ENCODE assay signal across 15 cellular contexts in genomic region chr13:110261166-110262081, GRCh38. TPM values are rescaled to one million over a fixed set of nuclear protein-coding genes. Genes with fewer than 3 reads are reported as not detected.
DNase-seq lines count a peak whose midpoint lies in the region; ATAC-seq, FAIRE-seq and TF ChIP-seq lines count a peak whose summit lies in the region.
"Had no signal": no experiment of that assay in that cellular context is flagged by ENCODE, and none has a peak within 500 bp of the region (broad histone marks: within the 10 kb centered on the region; RNA-seq: fewer than 3 reads in every experiment).

No MANE protein-coding gene starts in this region.

- intact Hi-C loops in IMR-90 (cut with micrococcal nuclease) (no loop called here), upper lobe of right lung (cut with DNase I) (no loop called here), OCI-LY7 (cut with micrococcal nuclease; ENCODE audit: unreplicated experiment) (no loop called here)
- intact Hi-C loops in activated naive CD4-positive, alpha-beta T cell treated with anti-CD3 and anti-CD28 coated beads for 36 hours (cut with micrococcal nuclease): no loop called here

- H3K79me1 ChIP-seq in IMR-90 (ENCODE audit: low read depth in 1 of 2, low read length in 2 of 2) (peaks cover 33 to 85% of the 10 kb centered on the region in 2 experiments), H1 (ENCODE audit: low read depth, low read length) (no peaks in the 10 kb centered on the region; the same call in none of the 2 replicates)

- H2AK5ac ChIP-seq in IMR-90 (ENCODE audit: low read depth, low read length) (no peak overlapping the region; the same call in 1 of the 2 replicates), H1 (ENCODE audit: low read depth, low read length) (no peak overlapping the region)

- no peaks in the 10 kb centered on the region for H3K23me2 ChIP-seq in H1 (ENCODE audit: low read depth, low read length)

- H3K56ac ChIP-seq in IMR-90 (ENCODE audit: extremely low read depth, insufficient read depth, low read length): no peak overlapping the region
- no peak overlapping the region for H3K56ac ChIP-seq in H1 (replicated peaks; ENCODE audit: insufficient read length, low read depth, low read length)

- TF ChIP-seq EP300 in H1 (IDR thresholded peaks at IDR 0.05; ENCODE audit: borderline replicate concordance in 1 of 2, low read depth in 2 of 2, low read length in 2 of 2): no peak

- no peak overlapping the region for H2AK9ac ChIP-seq in IMR-90 (replicated peaks; ENCODE audit: low read depth, low read length, poor library complexity)

- BruUV-seq in IMR-90 (replicated peaks; lab: Mats Ljungman, UMichigan) (no TSS peak), OCI-LY7 (replicated peaks; lab: Mats Ljungman, UMichigan) (no TSS peak)

- no peak overlapping the region for H3K9ac ChIP-seq in IMR-90 (ENCODE audit: low read depth, low read length)
- no peak overlapping the region for H3K9ac ChIP-seq in H1 (replicated peaks in 1 of 4; ENCODE audit: extremely low read depth in 1 of 4, low read depth in 3 of 4, low read length in 3 of 4)
- H3K9ac ChIP-seq in muscle layer of colon (ENCODE audit: low read length): no peak overlapping the region

- H2BK120ac ChIP-seq in IMR-90 (ENCODE audit: low read depth, low read length): no peak overlapping the region; the same call in 1 of the 2 replicates
- H2BK120ac ChIP-seq in H1 (replicated peaks; ENCODE audit: low read depth, low read length): no peak overlapping the region

- H3K79me2 ChIP-seq in H1 (ENCODE audit: control insufficient read depth in 1 of 2, insufficient read depth in 2 of 2, low read length in 2 of 2) (peaks cover 0 to 5% of the 10 kb centered on the region in 2 experiments; a peak in 2 of 4 replicates), OCI-LY7 (ENCODE audit: insufficient read depth, low read depth, low read length) (no peaks in the 10 kb centered on the region)

- H2BK20ac ChIP-seq in IMR-90 (ENCODE audit: low read depth, low read length) (no peak overlapping the region; the same call in 1 of the 2 replicates), H1 (ENCODE audit: low read length) (no peak overlapping the region)

- no peak for FAIRE-seq in H1 (lab: Jason Lieb, UNC)
- FAIRE-seq: GM19239 had no signal

- no peaks in the 10 kb centered on the region for H3K36me3 Mint-ChIP-seq in activated naive CD4-positive, alpha-beta T cell treated with anti-CD3 and anti-CD28 coated beads for 36 hours (ENCODE audit: low read depth)

- no peak overlapping the region for H2AFZ ChIP-seq in IMR-90 (replicated peaks; ENCODE audit: low read length, poor library complexity)
- H2AFZ ChIP-seq in H1 (ENCODE audit: low read length): no peak overlapping the region
- H2AFZ ChIP-seq in OCI-LY7 (ENCODE audit: low read length): no peak overlapping the region

- H3K9me2 ChIP-seq in OCI-LY7 (ENCODE audit: insufficient read depth, low read length): no peaks in the 10 kb centered on the region

- DNase-seq in IMR-90 (no peak), H1 (ENCODE audit: low read depth in 1 of 2, low spot score in 2 of 2) (peak in 1 of 2 experiments; percentile 57), upper lobe of right lung (no peak), OCI-LY7 (ENCODE audit: low spot score) (no peak)
- no peak for DNase-seq in activated naive CD4-positive, alpha-beta T cell treated with anti-CD3 and anti-CD28 coated beads for 36 hours
- DNase-seq: activated CD4-positive, alpha-beta T cell treated with anti-CD3 and anti-CD28 coated beads for 4 hours; HFFc6; islet precursor cell; NCI-H2029; stimulated activated CD4-positive, alpha-beta T cell treated with anti-CD3 and anti-CD28 coated beads, Interleukin-2, amount 100 ng/mL, for 24 hours; stimulated activated naive CD8-positive, alpha-beta T cell treated with anti-CD3 and anti-CD28 coated beads, Interleukin-15, Interleukin-2, amounts not matched to agents 100 U/mL and 50 U/mL, for 24 hours; T-helper 1 cell had no signal

- H3K4me1 ChIP-seq in IMR-90 (ENCODE audit: control insufficient read depth, insufficient read depth, low read length) (peaks cover 45% of the 10 kb centered on the region), H1 (replicated peaks in 1 of 4; ENCODE audit: control insufficient read depth in 3 of 4, insufficient read depth in 4 of 4, low read length in 3 of 4) (peaks cover 5 to 20% (median 14%) of the 10 kb centered on the region in 4 experiments), muscle layer of colon (ENCODE audit: insufficient read depth, low read length) (peaks cover 78% of the 10 kb centered on the region), upper lobe of right lung (peaks cover 33% of the 10 kb centered on the region), OCI-LY7 (ENCODE audit: insufficient read depth, low read length, poor library complexity, severe bottlenecking) (no peaks in the 10 kb centered on the region)

- H2BK15ac ChIP-seq in IMR-90 (ENCODE audit: low read depth, low read length) (no peak overlapping the region), H1 (ENCODE audit: low read length) (peak overlapping the region; percentile 10; the same call in 1 of the 2 replicates)

- H3K18ac ChIP-seq in IMR-90 (ENCODE audit: low read depth, low read length) (0 out of 2 replicates have a peak overlapping the region, but pooled peaks have one; percentile 5), H1 (ENCODE audit: extremely low read depth, low read length) (peak overlapping the region; percentile 39; the same call in 1 of the 2 replicates)

- H3K9me1 ChIP-seq in IMR-90 (ENCODE audit: insufficient read depth, low read length): peaks cover 54% of the 10 kb centered on the region

- H3K9me3 Mint-ChIP-seq in activated naive CD4-positive, alpha-beta T cell treated with anti-CD3 and anti-CD28 coated beads for 36 hours: no peaks in the 10 kb centered on the region
- H3K9me3 Mint-ChIP-seq: HFFc6 had no signal

- no peak overlapping the region for H3K4me3 Mint-ChIP-seq in activated naive CD4-positive, alpha-beta T cell treated with anti-CD3 and anti-CD28 coated beads for 36 hours
- H3K4me3 Mint-ChIP-seq: HFFc6 had no signal

- no peaks in the 10 kb centered on the region for H3K4me1 Mint-ChIP-seq in activated naive CD4-positive, alpha-beta T cell treated with anti-CD3 and anti-CD28 coated beads for 36 hours (ENCODE audit: low read depth)

- no peak overlapping the region for H4K91ac ChIP-seq in IMR-90 (ENCODE audit: insufficient read depth, low read depth, low read length)
- H4K91ac ChIP-seq in H1 (replicated peaks; ENCODE audit: insufficient read length, low read length): peak overlapping the region; percentile 16

- no peak overlapping the region for H3K4me3 ChIP-seq in IMR-90 (ENCODE audit: insufficient read depth, low read depth, low read length)
- H3K4me3 ChIP-seq in H1 (ENCODE audit: extremely low read depth in 1 of 4, insufficient read depth in 2 of 4, low read depth in 3 of 4, low read length in 4 of 4): no peak overlapping the region
- H3K4me3 ChIP-seq in muscle layer of colon (ENCODE audit: low read depth in 1 of 2, low read length in 2 of 2): no peak overlapping the region
- H3K4me3 ChIP-seq in upper lobe of right lung: no peak overlapping the region
- no peak overlapping the region for H3K4me3 ChIP-seq in OCI-LY7 (ENCODE audit: low read depth, low read length, poor library complexity, severe bottlenecking)

- TF ChIP-seq RAD21 in IMR-90 (IDR thresholded peaks at IDR 0.05; ENCODE audit: low read length) (no peak), H1 (IDR thresholded peaks at IDR 0.05 in 1 of 2, conservative IDR thresholded peaks at IDR 0.05 in 1 of 2; ENCODE audit: low read depth in 2 of 2, low read length in 2 of 2) (no peak)

- no peaks in the 10 kb centered on the region for H3K27me3 ChIP-seq in IMR-90 (ENCODE audit: control insufficient read depth, insufficient read depth, low read length)
- no peaks in the 10 kb centered on the region; a peak in 1 of 7 replicates for H3K27me3 ChIP-seq in H1 (replicated peaks in 1 of 4; ENCODE audit: control insufficient read depth in 3 of 4, extremely low read depth in 1 of 4, insufficient read depth in 3 of 4, low read length in 3 of 4)
- no peaks in the 10 kb centered on the region for H3K27me3 ChIP-seq in muscle layer of colon (ENCODE audit: control insufficient read depth in 1 of 2, insufficient read depth in 2 of 2, low read length in 2 of 2)
- H3K27me3 ChIP-seq in upper lobe of right lung: no peaks in the 10 kb centered on the region

- dilution Hi-C loops in IMR-90 (cut with HindIII; ENCODE audit: low sequenced_read_pairs, unreplicated experiment): no loop called here

- TF ChIP-seq POLR2A in IMR-90 (IDR thresholded peaks at IDR 0.05; ENCODE audit: low read depth, low read length) (no peak), H1 (IDR thresholded peaks at IDR 0.05; ENCODE audit: control extremely low read depth in 1 of 2, low read depth in 2 of 2, low read length in 2 of 2) (no peak)

- TF ChIP-seq CTCF in IMR-90 (conservative IDR thresholded peaks at IDR 0.05; ENCODE audit: low read depth, low read length): no peak
- TF ChIP-seq CTCF in H1 (IDR thresholded peaks at IDR 0.05; ENCODE audit: control extremely low read depth in 1 of 3, insufficient read depth in 1 of 3, low read depth in 1 of 3, low read length in 3 of 3): no peak
- no peak for TF ChIP-seq CTCF in upper lobe of right lung (IDR thresholded peaks at IDR 0.05)
- TF ChIP-seq CTCF in OCI-LY7 (conservative IDR thresholded peaks at IDR 0.05; ENCODE audit: low read length): no peak

- H3K27ac Mint-ChIP-seq in activated naive CD4-positive, alpha-beta T cell treated with anti-CD3 and anti-CD28 coated beads for 36 hours: no peak overlapping the region

- peak overlapping the region; percentile 38; the same call in 1 of the 2 replicates for H3K23ac ChIP-seq in IMR-90 (ENCODE audit: low read depth, low read length)
- no peak overlapping the region for H3K23ac ChIP-seq in H1 (ENCODE audit: insufficient read length)

- H3K4me2 ChIP-seq in IMR-90 (ENCODE audit: low read depth, low read length) (no peak overlapping the region), H1 (ENCODE audit: insufficient read depth in 1 of 2, low read depth in 2 of 2, low read length in 2 of 2) (0 out of 4 replicates have a peak overlapping the region, but pooled peaks of 1 of the 2 experiments have one; percentile 5), OCI-LY7 (ENCODE audit: low read length) (no peak overlapping the region)

- in situ Hi-C loops in IMR-90 (cut with MboI; ENCODE audit: low sequenced_read_pairs): no loop called here

- H3K27ac ChIP-seq in IMR-90 (ENCODE audit: insufficient read depth, low read length): no peak overlapping the region
- H3K27ac ChIP-seq in H1 (ENCODE audit: low read depth, low read length): no peak overlapping the region
- peak overlapping the region; percentile 56 for H3K27ac ChIP-seq in muscle layer of colon (ENCODE audit: low read depth, low read length)
- no peak overlapping the region for H3K27ac ChIP-seq in upper lobe of right lung
- no peak overlapping the region for H3K27ac ChIP-seq in OCI-LY7 (ENCODE audit: low read depth, low read length, poor library complexity, severe bottlenecking)

- WGBS in IMR-90 (ENCODE audit: extremely low coverage in 2 of 2, insufficient read length in 1 of 2), 2 experiments: 93% methylated on average over 8 of the region's 19 CpGs; no CpG with 5 or more reads in 1 of the 2 experiments
- WGBS in H1 (ENCODE audit: extremely low coverage in 1 of 2, insufficient coverage in 1 of 2, insufficient read length in 1 of 2, insufficient replicate concordance in 2 of 2, low coverage in 1 of 2, low lambda C conversion rate in 2 of 2, missing lambda C conversion rate in 1 of 2), 2 experiments: 80% methylated on average over 19 of the region's 19 CpGs; no CpG with 5 or more reads in 1 of the 2 experiments

- H4K8ac ChIP-seq in IMR-90 (ENCODE audit: low read depth in 2 of 2, low read length in 2 of 2) (peak overlapping the region in 1 of 2 experiments; percentile 7; a peak in 1 of 4 replicates), H1 (ENCODE audit: extremely low read depth, insufficient read depth, low read length) (no peak overlapping the region)

- H3K14ac ChIP-seq in IMR-90 (replicated peaks; ENCODE audit: low read depth, low read length): no peak overlapping the region; the same call in 1 of the 2 replicates
- H3K14ac ChIP-seq in H1 (ENCODE audit: insufficient read length): no peak overlapping the region

- ATAC-seq in IMR-90 (ENCODE audit: low read depth) (no peak), upper lobe of right lung (peak; percentile 16), HG03439 (IDR thresholded peaks at IDR 0.05; ENCODE audit: unreplicated experiment) (no peak)
- ATAC-seq: stimulated activated naive CD8-positive, alpha-beta T cell treated with anti-CD3 and anti-CD28 coated beads, Interleukin-15, Interleukin-2, amounts not matched to agents 100 U/mL and 50 U/mL, for 24 hours had no signal

- peaks cover 20% of the 10 kb centered on the region for H3K36me3 ChIP-seq in IMR-90 (ENCODE audit: control insufficient read depth, insufficient read depth, low read length)
- H3K36me3 ChIP-seq in H1 (ENCODE audit: control insufficient read depth in 2 of 4, insufficient read depth in 4 of 4, low read length in 3 of 4): no peaks in the 10 kb centered on the region
- no peaks in the 10 kb centered on the region for H3K36me3 ChIP-seq in muscle layer of colon (ENCODE audit: insufficient read depth, low read length)
- no peaks in the 10 kb centered on the region for H3K36me3 ChIP-seq in upper lobe of right lung
- H3K36me3 ChIP-seq in OCI-LY7 (ENCODE audit: insufficient read depth, low read length): no peaks in the 10 kb centered on the region

- H3K4ac ChIP-seq in IMR-90 (ENCODE audit: low read depth, low read length) (no peak overlapping the region), H1 (replicated peaks; ENCODE audit: insufficient read length, low read depth, low read length) (no peak overlapping the region)

- H4K5ac ChIP-seq in IMR-90 (ENCODE audit: low read depth, low read length) (no peak overlapping the region), H1 (ENCODE audit: insufficient read length, low read depth, low read length) (no peak overlapping the region)

- H4K20me1 ChIP-seq in IMR-90 (ENCODE audit: insufficient read depth, low read length): peaks cover 69% of the 10 kb centered on the region
- no peaks in the 10 kb centered on the region for H4K20me1 ChIP-seq in H1 (replicated peaks in 1 of 2; ENCODE audit: control insufficient read depth in 1 of 2, insufficient read depth in 2 of 2, low read length in 2 of 2)
- H4K20me1 ChIP-seq in OCI-LY7 (ENCODE audit: insufficient read depth, low read length): no peaks in the 10 kb centered on the region

- POLR2A ChIA-PET in IMR-90 (lab: Charles Lee; ENCODE audit: unreplicated experiment) (no interaction called here), H1 (lab: Charles Lee; ENCODE audit: partially characterized antibody) (interaction anchor here (1.0 to 1.4 kb wide), 3 partner anchors 16 to 293 kb away, joined by 3 read pairs; no protein-coding TSS in a partner anchor), OCI-LY7 (lab: Charles Lee) (no interaction called here)

- peaks cover 34% of the 10 kb centered on the region for H3K27me3 Mint-ChIP-seq in activated naive CD4-positive, alpha-beta T cell treated with anti-CD3 and anti-CD28 coated beads for 36 hours (ENCODE audit: low read depth)

- H2BK5ac ChIP-seq in IMR-90 (ENCODE audit: low read depth, low read length, poor library complexity, severe bottlenecking) (peak overlapping the region; percentile 16), H1 (ENCODE audit: low read depth, low read length) (peak overlapping the region; percentile 45; the same call in 1 of the 2 replicates)

- H2BK12ac ChIP-seq in H1 (ENCODE audit: low read depth, low read length): peak overlapping the region; percentile 61; the same call in 1 of the 2 replicates

- H3K9me3 ChIP-seq in IMR-90 (ENCODE audit: control insufficient read depth, insufficient read depth, low read length) (no peaks in the 10 kb centered on the region), H1 (ENCODE audit: insufficient read depth in 2 of 2, low read depth in 1 of 2, low read length in 1 of 2) (no peaks in the 10 kb centered on the region), muscle layer of colon (ENCODE audit: low read length) (no peaks in the 10 kb centered on the region), upper lobe of right lung (no peaks in the 10 kb centered on the region), OCI-LY7 (ENCODE audit: low read length) (no peaks in the 10 kb centered on the region)

- CTCF ChIA-PET in IMR-90 (lab: Yijun Ruan, JAX): interaction anchor here (0.6 kb wide), 1 partner anchor 149 kb away, joined by 3 read pairs; no protein-coding TSS in a partner anchor
- CTCF ChIA-PET in H1 (lab: Charles Lee; ENCODE audit: partially characterized antibody): interaction anchor here (0.7 to 6.9 kb wide), 11 partner anchors 14 to 383 kb away, joined by 3 to 30 read pairs (median 3); no protein-coding TSS in a partner anchor
- CTCF ChIA-PET in activated naive CD4-positive, alpha-beta T cell treated with anti-CD3 and anti-CD28 coated beads for 36 hours (lab: Charles Lee): interaction anchor here (1.2 to 1.7 kb wide), 2 partner anchors 15 to 150 kb away, joined by 3 to 4 read pairs; no protein-coding TSS in a partner anchor
- CTCF ChIA-PET in OCI-LY7 (lab: Charles Lee; ENCODE audit: unreplicated experiment): no interaction called here

RNA-seq across cellular contexts. Expression of gene COL4A1, which starts 45.5 kb away (rescaled TPM):
- total RNA-seq in IMR-90 (2012; rRNA removed): 230 and 263 TPM in 2 replicates
- polyA plus RNA-seq in IMR-90 (2012; rRNA removed): 301 and 337 TPM in 2 replicates
- polyA plus RNA-seq in IMR-90 (2012; cell fraction: cytosol; rRNA removed): 173 and 272 TPM in 2 replicates
- 217 and 287 TPM in 2 replicates for polyA plus RNA-seq in IMR-90 (2012; cell fraction: nucleus; rRNA removed; ENCODE audit: low replicate concordance)
- 82.0 and 91.0 TPM in 2 replicates for total RNA-seq in H1 (2021; fragmentation: NEBNext Ultra II Directional; extraction: Animal tissue kit (Norgen Biotek cat#: 25700))
- 30.7 and 31.7 TPM in 2 replicates for polyA plus RNA-seq in H1 (2011; rRNA removed)
- 31.3 TPM for polyA plus RNA-seq in H1 (2011; cell fraction: cytosol; rRNA removed)
- 69.4 TPM for polyA plus RNA-seq in H1 (2011; cell fraction: nucleus; rRNA removed)
- polyA plus RNA-seq in H1 (2012, experiment 1 of 2): 39.8 to 46.7 TPM (median 43.8 TPM) in 4 replicates
- 17.1 TPM for polyA plus RNA-seq in H1 (2012, experiment 2 of 2)
- polyA plus RNA-seq in H1 (2013, experiment 1 of 2): 88.0 TPM
- polyA plus RNA-seq in H1 (2013, experiment 2 of 2): 83.1 TPM
- polyA minus RNA-seq in H1 (2011; rRNA and poly(A)+ RNA removed): 46.9 and 65.9 TPM in 2 replicates
- 44.9 TPM for polyA minus RNA-seq in H1 (2011; cell fraction: cytosol; rRNA and poly(A)+ RNA removed)
- 51.4 TPM for polyA minus RNA-seq in H1 (2011; cell fraction: nucleus; rRNA and poly(A)+ RNA removed)
- 242 TPM for total RNA-seq in upper lobe of right lung
- total RNA-seq in activated naive CD4-positive, alpha-beta T cell treated with anti-CD3 and anti-CD28 coated beads for 36 hours: under 1 TPM in 1 of 2 experiments, not detected in 1; 0.07 TPM
- not detected in 2 replicates for total RNA-seq in OCI-LY7 (2014; rRNA removed; shearing (Covaris generic))
- 0.06 and 0.39 TPM in 2 replicates for total RNA-seq in OCI-LY7 (2022)

RNA-seq across cellular contexts. Expression of gene COL4A2, which starts 45.7 kb away (rescaled TPM):
- total RNA-seq in IMR-90 (2012; rRNA removed): 90.7 and 97.5 TPM in 2 replicates
- polyA plus RNA-seq in IMR-90 (2012; rRNA removed): 457 and 533 TPM in 2 replicates
- 220 and 733 TPM in 2 replicates for polyA plus RNA-seq in IMR-90 (2012; cell fraction: cytosol; rRNA removed)
- 553 and 1,147 TPM in 2 replicates for polyA plus RNA-seq in IMR-90 (2012; cell fraction: nucleus; rRNA removed; ENCODE audit: low replicate concordance)
- total RNA-seq in H1 (2021; fragmentation: NEBNext Ultra II Directional; extraction: Animal tissue kit (Norgen Biotek cat#: 25700)): 77.0 and 80.4 TPM in 2 replicates
- polyA plus RNA-seq in H1 (2011; rRNA removed): 87.3 and 133 TPM in 2 replicates
- polyA plus RNA-seq in H1 (2011; cell fraction: cytosol; rRNA removed): 64.4 TPM
- 260 TPM for polyA plus RNA-seq in H1 (2011; cell fraction: nucleus; rRNA removed)
- 45.6 to 82.2 TPM (median 69.4 TPM) in 4 replicates for polyA plus RNA-seq in H1 (2012, experiment 1 of 2)
- polyA plus RNA-seq in H1 (2012, experiment 2 of 2): 40.9 TPM
- polyA plus RNA-seq in H1 (2013, experiment 1 of 2): 143 TPM
- 123 TPM for polyA plus RNA-seq in H1 (2013, experiment 2 of 2)
- 69.1 and 74.8 TPM in 2 replicates for polyA minus RNA-seq in H1 (2011; rRNA and poly(A)+ RNA removed)
- polyA minus RNA-seq in H1 (2011; cell fraction: cytosol; rRNA and poly(A)+ RNA removed): 78.9 TPM
- 109 TPM for polyA minus RNA-seq in H1 (2011; cell fraction: nucleus; rRNA and poly(A)+ RNA removed)
- total RNA-seq in upper lobe of right lung: 273 TPM
- not detected for total RNA-seq in activated naive CD4-positive, alpha-beta T cell treated with anti-CD3 and anti-CD28 coated beads for 36 hours
- total RNA-seq in OCI-LY7 (2014; rRNA removed; shearing (Covaris generic)): 2.5 TPM in 1 of 2 replicates, not detected in the other
- total RNA-seq in OCI-LY7 (2022): 0.24 and 0.34 TPM in 2 replicates

Comparison
In these comparisons a context has a peak if more than half of its experiments do, and no peak if none do; other contexts are left out.
1. RNA of gene COL4A1, which starts 45.5 kb away (total RNA-seq): 242 TPM in upper lobe of right lung (single experiment), 230 to 263 TPM in IMR-90 and 82.0 to 91.0 TPM in H1; 0.07 TPM in activated naive CD4-positive, alpha-beta T cell treated with anti-CD3 and anti-CD28 coated beads for 36 hours and 0.06 to 0.39 TPM in OCI-LY7; every median in the first group is over 10 times any median in the second.
2. RNA of gene COL4A2, which starts 45.7 kb away (total RNA-seq): 273 TPM in upper lobe of right lung (single experiment), 90.7 to 97.5 TPM in IMR-90 and 77.0 to 80.4 TPM in H1; 0.24 to 2.5 TPM in OCI-LY7 and not detected in activated naive CD4-positive, alpha-beta T cell treated with anti-CD3 and anti-CD28 coated beads for 36 hours; every median in the first group is over 10 times any median in the second.